Comparison of ENCODE assay signal across 18 cellular contexts in the genomic region with DNA sequence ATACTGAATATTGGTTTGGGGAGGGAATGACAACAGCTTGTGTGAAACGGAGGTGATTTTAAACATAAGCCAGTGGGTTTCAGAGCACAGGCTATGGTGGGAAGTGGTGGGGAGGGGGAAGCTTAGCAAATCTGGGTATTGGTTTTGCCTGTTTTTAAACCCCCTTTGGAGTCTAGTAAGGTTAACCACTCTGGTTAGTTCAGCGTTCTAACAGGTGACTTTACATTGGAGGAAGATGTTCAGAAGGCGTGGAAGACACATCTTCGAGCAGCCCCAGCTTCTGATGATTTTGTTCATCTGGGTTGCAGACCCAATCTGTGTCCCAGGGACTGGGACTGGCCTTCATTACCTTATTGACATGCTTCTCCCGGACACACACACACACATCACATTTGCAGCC.
"Had no signal": no experiment of that assay in that cellular context is flagged by ENCODE, and none has a peak within 500 bp of the region (broad histone marks: within the 10 kb centered on the region; RNA-seq: fewer than 3 reads in every experiment).

No MANE protein-coding gene starts in this region.

- H3K9me3 ChIP-seq: esophagus muscularis mucosa, left lung, tibial artery had no signal

- H3K27ac ChIP-seq: brain microvascular endothelial cell, esophagus muscularis mucosa, left lung, tibial artery had no signal

- H3K4me1 Mint-ChIP-seq: central memory CD8-positive, alpha-beta T cell had no signal

- H3K27me3 ChIP-seq: brain microvascular endothelial cell, esophagus muscularis mucosa, left lung, tibial artery had no signal

- ATAC-seq: left lung had no signal

- DNase-seq: activated CD4-positive, alpha-beta T cell treated with anti-CD3 and anti-CD28 coated beads, Interleukin-2, amount 50 U/mL, for 48 hours; activated CD4-positive, CD25-positive, alpha-beta regulatory T cell treated with anti-CD3 and anti-CD28 coated beads, Interleukin-2, amount 50 U/mL, for 72 hours; activated gamma-delta T cell; activated T-cell treated with anti-CD3 and anti-CD28 coated beads, Interleukin-2, amount 50 U/mL, for 4 hours; amygdala; brain microvascular endothelial cell; cortex of kidney; effector CD4-positive, alpha-beta T cell; hippocampal formation; kidney; mammary epithelial cell; naive B cell; stimulated activated CD4-positive, alpha-beta T cell treated with anti-CD3 and anti-CD28 coated beads, Interleukin-1b, Interleukin-23, amount 100 ng/mL, for 48 hours; tibial artery had no signal

- FAIRE-seq: kidney, urothelium cell line had no signal

- H3K27me3 Mint-ChIP-seq: central memory CD8-positive, alpha-beta T cell; naive B cell had no signal

- H3K4me1 ChIP-seq: left lung had no signal

- H3K4me3 Mint-ChIP-seq: activated T-cell treated with anti-CD3 and anti-CD28 coated beads, Interleukin-2, amount 50 U/mL, for 4 hours; central memory CD8-positive, alpha-beta T cell; naive B cell had no signal

- H3K36me3 Mint-ChIP-seq: naive B cell had no signal

- H3K9me3 Mint-ChIP-seq: activated T-cell treated with anti-CD3 and anti-CD28 coated beads, Interleukin-2, amount 50 U/mL, for 4 hours; central memory CD8-positive, alpha-beta T cell; naive B cell had no signal

- H3K4me3 ChIP-seq: esophagus muscularis mucosa, left lung, tibial artery had no signal

- H3K36me3 ChIP-seq: brain microvascular endothelial cell, left lung, tibial artery had no signal
